ENCODE assay signal across 27 cellular contexts in the genomic region with DNA sequence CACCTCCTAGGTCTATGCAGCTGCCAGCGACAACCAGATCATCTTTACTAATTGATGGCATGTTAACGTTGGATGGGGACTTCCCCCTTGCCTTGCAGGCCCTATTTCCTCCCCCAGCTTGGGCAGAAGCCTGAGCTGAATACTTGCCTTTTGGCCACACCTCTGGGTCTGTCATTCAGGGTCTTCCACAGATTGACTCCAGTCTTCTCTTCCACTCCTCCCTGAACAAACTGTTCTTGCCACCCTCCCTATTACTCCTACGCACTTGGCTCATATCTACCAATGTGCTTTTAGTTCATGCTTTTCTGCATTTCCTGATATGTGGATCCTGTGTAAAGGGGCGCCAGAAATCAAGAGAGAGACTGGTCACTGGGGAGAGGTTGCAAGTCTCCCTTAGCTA.
"Had no signal": no experiment of that assay in that cellular context is flagged by ENCODE, and none has a peak within 500 bp of the region (broad histone marks: within the 10 kb centered on the region; RNA-seq: fewer than 3 reads in every experiment).

No MANE protein-coding gene starts in this region.

- H3K27ac Mint-ChIP-seq: mesothelial cell of epicardium; natural killer cell treated with Interleukin-12 subunit alpha and Interleukin-12 subunit beta and Interleukin-15 and Interleukin-18, amount 100 ng/mL, for 72 hours; stimulated activated effector memory CD8-positive, alpha-beta T cell treated with anti-CD3 and anti-CD28 coated beads, Interleukin-12 subunit alpha, Interleukin-12 subunit beta, amount 100 ng/mL, for 72 hours had no signal

- DNase-seq: dermis blood vessel endothelial cell; effector memory CD4-positive, alpha-beta T cell; foreskin fibroblast; gastrocnemius medialis; head of caudate nucleus; kidney; mesenchymal stem cell; mucosa of descending colon; naive B cell; ovary; posterior cingulate gyrus; psoas muscle; right cardiac atrium; sigmoid colon; stimulated activated CD4-positive, alpha-beta T cell treated with anti-CD3 and anti-CD28 coated beads, Interleukin-2, amount 100 ng/mL, for 24 hours; stimulated activated CD4-positive, alpha-beta T cell treated with anti-CD3 and anti-CD28 coated beads, Interleukin-4, amount 100 ng/mL, for 24 hours; stimulated activated naive CD4-positive, alpha-beta T cell treated with Interleukin-2 at 50 U/mL for 16 hours; stomach; upper lobe of left lung had no signal

- H3K4me1 ChIP-seq: gastrocnemius medialis, psoas muscle, tibial nerve had no signal

- ATAC-seq: gastrocnemius medialis; left lobe of liver; mucosa of descending colon; natural killer cell treated with Interleukin-12 subunit alpha and Interleukin-12 subunit beta and Interleukin-15 and Interleukin-18, amount 100 ng/mL, for 72 hours; psoas muscle; right cardiac atrium; stimulated activated effector memory CD8-positive, alpha-beta T cell treated with anti-CD3 and anti-CD28 coated beads, Interleukin-12 subunit alpha, Interleukin-12 subunit beta, amount 100 ng/mL, for 72 hours had no signal

- H3K27me3 ChIP-seq: gastrocnemius medialis, ovary, sigmoid colon, stomach, tibial nerve, upper lobe of left lung had no signal

- H3K27ac ChIP-seq: coronary artery, gastrocnemius medialis, ovary, psoas muscle, stomach, upper lobe of left lung had no signal

- H3K4me3 Mint-ChIP-seq: mesothelial cell of epicardium; naive B cell; natural killer cell treated with Interleukin-12 subunit alpha and Interleukin-12 subunit beta and Interleukin-15 and Interleukin-18, amount 100 ng/mL, for 72 hours; neural crest cell; stimulated activated effector memory CD8-positive, alpha-beta T cell treated with anti-CD3 and anti-CD28 coated beads, Interleukin-12 subunit alpha, Interleukin-12 subunit beta, amount 100 ng/mL, for 72 hours had no signal

- H3K9me3 Mint-ChIP-seq: mesothelial cell of epicardium; naive B cell; natural killer cell treated with Interleukin-12 subunit alpha and Interleukin-12 subunit beta and Interleukin-15 and Interleukin-18, amount 100 ng/mL, for 72 hours; stimulated activated effector memory CD8-positive, alpha-beta T cell treated with anti-CD3 and anti-CD28 coated beads, Interleukin-12 subunit alpha, Interleukin-12 subunit beta, amount 100 ng/mL, for 72 hours had no signal

- H3K9me3 ChIP-seq: gastrocnemius medialis, mucosa of descending colon, ovary, psoas muscle, sigmoid colon, stomach, tibial nerve, upper lobe of left lung had no signal

- H3K4me3 ChIP-seq: coronary artery, gastrocnemius medialis, lung, mucosa of descending colon, ovary, psoas muscle, sigmoid colon, stomach, tibial nerve, upper lobe of left lung had no signal

- H3K36me3 Mint-ChIP-seq: natural killer cell treated with Interleukin-12 subunit alpha and Interleukin-12 subunit beta and Interleukin-15 and Interleukin-18, amount 100 ng/mL, for 72 hours had no signal

- H3K4me1 Mint-ChIP-seq: mesothelial cell of epicardium; naive B cell; neural crest cell; stimulated activated effector memory CD8-positive, alpha-beta T cell treated with anti-CD3 and anti-CD28 coated beads, Interleukin-12 subunit alpha, Interleukin-12 subunit beta, amount 100 ng/mL, for 72 hours had no signal

- H3K27me3 Mint-ChIP-seq: naive B cell; natural killer cell treated with Interleukin-12 subunit alpha and Interleukin-12 subunit beta and Interleukin-15 and Interleukin-18, amount 100 ng/mL, for 72 hours had no signal

- H3K36me3 ChIP-seq: gastrocnemius medialis, ovary had no signal
